In the genomic region with DNA sequence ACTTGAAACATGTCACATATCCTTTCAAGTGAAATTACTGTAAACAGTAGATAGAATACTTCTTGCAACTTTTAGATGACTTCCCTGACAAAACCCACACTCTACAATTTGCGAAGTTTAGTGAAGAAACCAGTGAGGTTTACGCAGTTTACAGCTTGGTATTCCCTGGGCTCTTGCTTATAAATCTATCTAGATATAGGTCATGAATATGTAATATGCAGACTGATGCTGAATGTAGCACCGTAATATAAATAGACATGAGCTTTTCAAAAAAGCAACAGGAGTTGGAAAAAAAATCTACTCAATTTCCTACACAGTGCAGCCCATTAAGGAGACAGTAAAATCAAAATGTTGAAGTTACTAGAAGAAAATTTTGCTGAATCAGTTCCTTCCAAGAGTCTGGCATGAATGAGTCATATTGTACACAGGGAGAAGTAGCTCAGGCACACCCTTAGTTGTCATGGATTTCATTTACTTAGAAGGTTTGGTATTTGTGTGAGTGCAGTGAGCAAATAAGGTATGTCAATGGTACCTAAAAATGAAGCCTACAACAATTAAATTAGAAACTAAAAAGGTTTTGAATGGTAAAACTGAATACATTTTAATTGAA, we compare ENCODE assay signal across 11 cellular contexts.
DNase-seq lines count a peak whose midpoint lies in the region; ATAC-seq and TF ChIP-seq lines count a peak whose summit lies in the region.
"Had no signal": no experiment of that assay in that cellular context is flagged by ENCODE, and none has a peak within 500 bp of the region (broad histone marks: within the 10 kb centered on the region; RNA-seq: fewer than 3 reads in every experiment).

No MANE protein-coding gene starts in this region.

- H3K9me3 ChIP-seq in mucosa of descending colon (no peaks in the 10 kb centered on the region), aorta (ENCODE audit: control insufficient read depth, low read length) (no peaks in the 10 kb centered on the region)
- H3K9me3 ChIP-seq: stomach had no signal

- TF ChIP-seq CTCF in chondrocyte (IDR thresholded peaks at IDR 0.05) (no peak), mucosa of descending colon (IDR thresholded peaks at IDR 0.05) (no peak)

- peak; percentile 97 for ATAC-seq in mucosa of descending colon
- no peak for ATAC-seq in aorta (ENCODE audit: low FRiP score)
- ATAC-seq in activated CD8-positive, alpha-beta memory T cell treated with anti-CD3 and anti-CD28 coated beads, Interleukin-2, amount 10 ng/mL, durations not matched to agents 7 days and 5 days, result no peak

- peak; percentile 39 for DNase-seq in DMS153 treated with DMSO at 0.1 percent for 48 hours (lab: John Stamatoyannopoulos, UW; ENCODE audit: unreplicated experiment)
- DNase-seq in MV-4-11 (lab: John Stamatoyannopoulos, UW), result peak; percentile 2
- DNase-seq in chondrocyte (ENCODE audit: low spot score), result no peak
- peak in 1 of 3 donors; percentile 5 for DNase-seq in mucosa of descending colon
- no peak for DNase-seq in C1 segment of cervical spinal cord (lab: John Stamatoyannopoulos, UW)
- no peak for DNase-seq in ecto neural progenitor cell (ENCODE audit: low spot score)
- DNase-seq in aorta, result no peak
- no peak for DNase-seq in activated CD8-positive, alpha-beta memory T cell treated with anti-CD3 and anti-CD28 coated beads, Interleukin-2, amount 10 ng/mL, durations not matched to agents 7 days and 5 days
- DNase-seq: anterior cingulate cortex, NCI-H146, stomach had no signal

- no peaks in the 10 kb centered on the region for H3K4me1 ChIP-seq in mucosa of descending colon (ENCODE audit: low read depth)
- no peaks in the 10 kb centered on the region for H3K4me1 ChIP-seq in aorta (ENCODE audit: control insufficient read depth in 1 of 2, insufficient read depth in 2 of 2, low read length in 2 of 2)
- H3K4me1 ChIP-seq: stomach had no signal

- H3K36me3 ChIP-seq in mucosa of descending colon (ENCODE audit: low read depth) (no peaks in the 10 kb centered on the region), aorta (ENCODE audit: control insufficient read depth in 1 of 2, insufficient read depth in 2 of 2, low read length in 1 of 2) (no peaks in the 10 kb centered on the region)
- H3K36me3 ChIP-seq: stomach had no signal

- H3K27ac Mint-ChIP-seq in chondrocyte (ENCODE audit: unreplicated experiment), result peak overlapping the region; percentile 56
- no peak overlapping the region for H3K27ac Mint-ChIP-seq in activated CD8-positive, alpha-beta memory T cell treated with anti-CD3 and anti-CD28 coated beads, Interleukin-2, amount 10 ng/mL, durations not matched to agents 7 days and 5 days

- intact Hi-C loops in mucosa of descending colon (cut with DNase I, micrococcal nuclease), result no loop called here
- intact Hi-C loops in aorta (cut with DNase I), result no loop called here

- H3K9me3 Mint-ChIP-seq in chondrocyte (ENCODE audit: low read depth), result no peaks in the 10 kb centered on the region
- no peaks in the 10 kb centered on the region for H3K9me3 Mint-ChIP-seq in activated CD8-positive, alpha-beta memory T cell treated with anti-CD3 and anti-CD28 coated beads, Interleukin-2, amount 10 ng/mL, durations not matched to agents 7 days and 5 days (ENCODE audit: low read depth)

- H3K36me3 Mint-ChIP-seq in chondrocyte (ENCODE audit: low read depth), result no peaks in the 10 kb centered on the region
- no peaks in the 10 kb centered on the region for H3K36me3 Mint-ChIP-seq in activated CD8-positive, alpha-beta memory T cell treated with anti-CD3 and anti-CD28 coated beads, Interleukin-2, amount 10 ng/mL, durations not matched to agents 7 days and 5 days

- peaks cover 9% of the 10 kb centered on the region for H3K27me3 Mint-ChIP-seq in chondrocyte (ENCODE audit: low read depth)
- H3K27me3 Mint-ChIP-seq in activated CD8-positive, alpha-beta memory T cell treated with anti-CD3 and anti-CD28 coated beads, Interleukin-2, amount 10 ng/mL, durations not matched to agents 7 days and 5 days, result no peaks in the 10 kb centered on the region

- no peak overlapping the region for H3K27ac ChIP-seq in aorta (ENCODE audit: low read depth in 1 of 2, low read length in 2 of 2)
- H3K27ac ChIP-seq: stomach had no signal

- H3K4me1 Mint-ChIP-seq in chondrocyte (ENCODE audit: low read depth), result peaks cover 12% of the 10 kb centered on the region
- H3K4me1 Mint-ChIP-seq in activated CD8-positive, alpha-beta memory T cell treated with anti-CD3 and anti-CD28 coated beads, Interleukin-2, amount 10 ng/mL, durations not matched to agents 7 days and 5 days, result no peaks in the 10 kb centered on the region

- H3K4me3 ChIP-seq in mucosa of descending colon (no peak overlapping the region), aorta (ENCODE audit: low read length in 2 of 2) (no peak overlapping the region)
- H3K4me3 ChIP-seq: stomach had no signal

- 72 to 74% methylated on average over 3 of the region's 3 CpGs for WGBS in aorta, 2 donors

- no peak overlapping the region for H3K4me3 Mint-ChIP-seq in chondrocyte (ENCODE audit: unreplicated experiment)
- H3K4me3 Mint-ChIP-seq in activated CD8-positive, alpha-beta memory T cell treated with anti-CD3 and anti-CD28 coated beads, Interleukin-2, amount 10 ng/mL, durations not matched to agents 7 days and 5 days, result no peak overlapping the region

- CTCF ChIA-PET in activated CD8-positive, alpha-beta memory T cell treated with anti-CD3 and anti-CD28 coated beads, Interleukin-2, amount 10 ng/mL, durations not matched to agents 7 days and 5 days (lab: Charles Lee), result no interaction called here

- H3K27me3 ChIP-seq in aorta (ENCODE audit: control insufficient read depth in 1 of 2, insufficient read depth in 2 of 2, low read length in 1 of 2), result no peaks in the 10 kb centered on the region
- H3K27me3 ChIP-seq: stomach had no signal

Comparison
In these comparisons a context has a peak if more than half of its experiments do, and no peak if none do; other contexts are left out.
1. DNase-seq: peak in DMS153 treated with DMSO at 0.1 percent for 48 hours (single experiment) and MV-4-11 (single experiment); none in chondrocyte (single experiment), C1 segment of cervical spinal cord (0 of 14), ecto neural progenitor cell (single experiment), aorta (0 of 2) and activated CD8-positive, alpha-beta memory T cell treated with anti-CD3 and anti-CD28 coated beads, Interleukin-2, amount 10 ng/mL, durations not matched to agents 7 days and 5 days (single experiment).